14 cellular contexts compared by ENCODE assay signal in genomic region chr15:69145694-69146492, GRCh38. TPM values are rescaled to one million over a fixed set of nuclear protein-coding genes. Genes with fewer than 3 reads are reported as not detected.
DNase-seq lines count a peak whose midpoint lies in the region; ATAC-seq and TF ChIP-seq lines count a peak whose summit lies in the region.
"Had no signal": no experiment of that assay in that cellular context is flagged by ENCODE, and none has a peak within 500 bp of the region (broad histone marks: within the 10 kb centered on the region; RNA-seq: fewer than 3 reads in every experiment).

No MANE protein-coding gene starts in this region.

- H2AFZ ChIP-seq in SK-N-SH (ENCODE audit: low read depth): no peak overlapping the region

- no peaks in the 10 kb centered on the region for H3F3A ChIP-seq in SK-N-SH (replicated peaks; ENCODE audit: insufficient read depth)

- POLR2A ChIA-PET in SK-N-SH (lab: Yijun Ruan, JAX): no interaction called here

- no peak for TF ChIP-seq EP300 in SK-N-SH (IDR thresholded peaks at IDR 0.05; ENCODE audit: borderline replicate concordance in 1 of 2, low read depth in 1 of 2, low read length in 1 of 2)

- H3K9me2 ChIP-seq in SK-N-SH: no peaks in the 10 kb centered on the region

- no peaks in the 10 kb centered on the region for H3K27me3 ChIP-seq in cardiac muscle cell
- H3K27me3 ChIP-seq in heart right ventricle: peaks cover 0 to 38% (median 3%) of the 10 kb centered on the region in 7 donors
- H3K27me3 ChIP-seq in SK-N-SH (ENCODE audit: insufficient read depth): no peaks in the 10 kb centered on the region
- peaks cover 0 to 2% of the 10 kb centered on the region in 2 donors for H3K27me3 ChIP-seq in aorta (ENCODE audit: control insufficient read depth in 1 of 2, insufficient read depth in 2 of 2, low read length in 1 of 2)
- peaks cover 0 to 8% (median 0%) of the 10 kb centered on the region in 9 donors for H3K27me3 ChIP-seq in heart left ventricle
- no peaks in the 10 kb centered on the region for H3K27me3 ChIP-seq in uterus

- H4K20me1 ChIP-seq in SK-N-SH (ENCODE audit: insufficient read depth): no peaks in the 10 kb centered on the region

- TF ChIP-seq CTCF in cardiac muscle cell (IDR thresholded peaks at IDR 0.05; ENCODE audit: low read depth, low read length) (no peak), heart right ventricle (IDR thresholded peaks at IDR 0.05) (no peak), SK-N-SH (IDR thresholded peaks at IDR 0.05) (no peak), heart left ventricle (IDR thresholded peaks at IDR 0.05) (no peak), uterus (IDR thresholded peaks at IDR 0.05) (no peak)

- H3K9ac ChIP-seq in SK-N-SH: no peak overlapping the region

- H3K36me3 ChIP-seq in cardiac muscle cell: no peaks in the 10 kb centered on the region
- H3K36me3 ChIP-seq in heart right ventricle: no peaks in the 10 kb centered on the region
- no peaks in the 10 kb centered on the region for H3K36me3 ChIP-seq in SK-N-SH (replicated peaks in 1 of 2; ENCODE audit: control insufficient read depth in 1 of 2, insufficient read depth in 2 of 2, low read length in 1 of 2)
- H3K36me3 ChIP-seq in aorta (ENCODE audit: control insufficient read depth in 1 of 2, insufficient read depth in 2 of 2, low read length in 1 of 2): no peaks in the 10 kb centered on the region
- H3K36me3 ChIP-seq in heart left ventricle: no peaks in the 10 kb centered on the region
- no peaks in the 10 kb centered on the region for H3K36me3 ChIP-seq in uterus
- H3K36me3 ChIP-seq: gastrocnemius medialis, left lung had no signal

- TF ChIP-seq RAD21 in SK-N-SH (IDR thresholded peaks at IDR 0.05; ENCODE audit: low read length): no peak

- DNase-seq in cardiac muscle cell (ENCODE audit: low read depth in 1 of 2, low spot score in 1 of 2) (peak; percentile 23 to 54), heart right ventricle (no peak), SK-N-SH (peak; percentile 22), islet precursor cell (peak; percentile 89), aorta (no peak), heart left ventricle (no peak), uterus (no peak)
- DNase-seq: activated CD8-positive, alpha-beta memory T cell treated with anti-CD3 and anti-CD28 coated beads, Interleukin-2, amount 50 U/mL, for 4 hours; activated naive CD8-positive, alpha-beta T cell treated with anti-CD3 and anti-CD28 coated beads, Interleukin-2, amount 50 U/mL, for 24 hours; gastrocnemius medialis; left lung had no signal

- ATAC-seq in heart right ventricle (no peak), aorta (ENCODE audit: low FRiP score) (no peak), HG03108 (IDR thresholded peaks at IDR 0.05; ENCODE audit: unreplicated experiment) (no peak), heart left ventricle (no peak)
- ATAC-seq: activated naive CD8-positive, alpha-beta T cell treated with anti-CD3 and anti-CD28 coated beads, Interleukin-2, amount 50 U/mL, for 24 hours; gastrocnemius medialis; left lung; Right ventricle myocardium inferior had no signal

- intact Hi-C loops in heart right ventricle (cut with DNase I): no loop called here
- intact Hi-C loops in aorta (cut with DNase I): no loop called here
- intact Hi-C loops in heart left ventricle (cut with DNase I): no loop called here
- intact Hi-C loops in uterus (cut with DNase I; ENCODE audit: low total_unique reads): no loop called here

- H3K4me1 ChIP-seq in cardiac muscle cell (ENCODE audit: low read depth) (no peaks in the 10 kb centered on the region), heart right ventricle (no peaks in the 10 kb centered on the region), SK-N-SH (ENCODE audit: control insufficient read depth in 1 of 2, insufficient read depth in 2 of 2, low read depth in 1 of 2, low read length in 1 of 2) (peaks cover 3 to 9% of the 10 kb centered on the region in 2 experiments; a peak in 1 of 4 replicates), aorta (ENCODE audit: control insufficient read depth in 1 of 2, insufficient read depth in 2 of 2, low read length in 2 of 2) (no peaks in the 10 kb centered on the region), heart left ventricle (no peaks in the 10 kb centered on the region), uterus (no peaks in the 10 kb centered on the region)
- H3K4me1 ChIP-seq: gastrocnemius medialis, left lung had no signal

- H3K27ac ChIP-seq in cardiac muscle cell (no peak overlapping the region), heart right ventricle (no peak overlapping the region), SK-N-SH (ENCODE audit: low read depth in 2 of 2, low read length in 1 of 2) (no peak overlapping the region), aorta (ENCODE audit: low read depth in 1 of 2, low read length in 2 of 2) (no peak overlapping the region), heart left ventricle (no peak overlapping the region), uterus (no peak overlapping the region)
- H3K27ac ChIP-seq: gastrocnemius medialis, left lung, VCaP had no signal

- H3K4me3 ChIP-seq in cardiac muscle cell (no peak overlapping the region), heart right ventricle (no peak overlapping the region), SK-N-SH (ENCODE audit: low read depth in 2 of 2, low read length in 1 of 2) (no peak overlapping the region), aorta (ENCODE audit: low read length in 2 of 2) (no peak overlapping the region), heart left ventricle (no peak overlapping the region), uterus (no peak overlapping the region)
- H3K4me3 ChIP-seq: gastrocnemius medialis, left lung had no signal

- CTCF ChIA-PET in SK-N-SH (lab: Yijun Ruan, JAX): interaction anchor here (0.6 to 3.2 kb wide), 5 partner anchors 12 to 963 kb away, joined by 3 to 11 read pairs (median 3); no protein-coding TSS in a partner anchor

- 57 to 63% methylated on average over 7 of the region's 7 CpGs for WGBS in heart right ventricle, 2 donors
- WGBS in SK-N-SH (ENCODE audit: low lambda C conversion rate): 44% methylated on average over 7 of the region's 7 CpGs
- WGBS in aorta, 2 donors: 9 to 17% methylated on average over 7 of the region's 7 CpGs
- WGBS in heart left ventricle, 4 donors: 61 to 66% (median 62%) methylated on average over 7 of the region's 7 CpGs

- H3K4me2 ChIP-seq in SK-N-SH: no peak overlapping the region

- no peaks in the 10 kb centered on the region for H3K9me3 ChIP-seq in cardiac muscle cell (ENCODE audit: low read depth)
- H3K9me3 ChIP-seq in heart right ventricle: no peaks in the 10 kb centered on the region
- H3K9me3 ChIP-seq in SK-N-SH: no peaks in the 10 kb centered on the region
- H3K9me3 ChIP-seq in aorta (ENCODE audit: control insufficient read depth, low read length): no peaks in the 10 kb centered on the region
- no peaks in the 10 kb centered on the region for H3K9me3 ChIP-seq in heart left ventricle
- H3K9me3 ChIP-seq in uterus: no peaks in the 10 kb centered on the region
- H3K9me3 ChIP-seq: gastrocnemius medialis, left lung had no signal

- no peaks in the 10 kb centered on the region for H3K79me2 ChIP-seq in SK-N-SH (ENCODE audit: insufficient read depth)

- TF ChIP-seq POLR2A in heart left ventricle (IDR thresholded peaks at IDR 0.05) (no peak), uterus (IDR thresholded peaks at IDR 0.05) (no peak)

TF ChIP-seq in SK-N-SH, 30 proteins besides CTCF, POLR2A, EP300 and RAD21:
- TF ChIP-seq MAX (IDR thresholded peaks at IDR 0.05; ENCODE audit: low read depth) (no peak), SMC3 (IDR thresholded peaks at IDR 0.05; ENCODE audit: low read depth, low read length) (peak; percentile 6; the same call in 1 of the 2 replicates), YY1 (IDR thresholded peaks at IDR 0.05; ENCODE audit: low read depth) (no peak), TAF1 (IDR thresholded peaks at IDR 0.05; ENCODE audit: borderline replicate concordance, low read depth, low read length) (no peak), FOXM1 (IDR thresholded peaks at IDR 0.05; ENCODE audit: low read depth) (no peak), SIN3A (IDR thresholded peaks at IDR 0.05; ENCODE audit: borderline replicate concordance, low read depth, low read length) (no peak)
- TF ChIP-seq, protein P1, sequence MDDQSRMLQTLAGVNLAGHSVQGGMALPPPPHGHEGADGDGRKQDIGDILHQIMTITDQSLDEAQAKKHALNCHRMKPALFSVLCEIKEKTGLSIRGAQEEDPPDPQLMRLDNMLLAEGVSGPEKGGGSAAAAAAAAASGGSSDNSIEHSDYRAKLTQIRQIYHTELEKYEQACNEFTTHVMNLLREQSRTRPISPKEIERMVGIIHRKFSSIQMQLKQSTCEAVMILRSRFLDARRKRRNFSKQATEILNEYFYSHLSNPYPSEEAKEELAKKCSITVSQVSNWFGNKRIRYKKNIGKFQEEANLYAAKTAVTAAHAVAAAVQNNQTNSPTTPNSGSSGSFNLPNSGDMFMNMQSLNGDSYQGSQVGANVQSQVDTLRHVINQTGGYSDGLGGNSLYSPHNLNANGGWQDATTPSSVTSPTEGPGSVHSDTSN (IDR thresholded peaks at IDR 0.05): peak; percentile 74

RNA-seq across cellular contexts. Expression of gene GLCE, which starts 14.5 kb away (rescaled TPM):
- 6.1 and 7.3 TPM in 2 replicates for total RNA-seq in cardiac muscle cell
- 5.9 and 9.3 TPM in 2 replicates for polyA plus RNA-seq in cardiac muscle cell
- total RNA-seq in heart right ventricle: 10 to 100 TPM in 2 of 10 donors, 1 to 10 TPM in 8; 6.0 to 13.3 (median 8.6) TPM
- polyA plus RNA-seq in heart right ventricle: 1 to 10 TPM; 5.4 to 7.0 TPM
- 19.5 and 25.0 TPM in 2 replicates for polyA plus RNA-seq in SK-N-SH (2012; rRNA removed)
- 28.0 and 29.3 TPM in 2 replicates for polyA plus RNA-seq in SK-N-SH (2012; cell fraction: cytosol; rRNA removed)
- 7.7 and 17.4 TPM in 2 replicates for polyA plus RNA-seq in SK-N-SH (2012; cell fraction: nucleus; rRNA removed)
- 10 to 100 TPM in 1 of 2 donors, 1 to 10 TPM in 1; 8.1 to 15.0 TPM for total RNA-seq in aorta
- 1 to 10 TPM; 7.0 TPM for polyA plus RNA-seq in aorta
- total RNA-seq in heart left ventricle: 10 to 100 TPM in 2 of 9 donors, 1 to 10 TPM in 7; 7.8 to 14.3 (median 8.4) TPM
- polyA plus RNA-seq in heart left ventricle: 1 to 10 TPM; 4.0 to 9.7 TPM
- 10 to 100 TPM in 3 of 4 donors, 1 to 10 TPM in 1; 3.1 to 46.0 (median 14.7) TPM for total RNA-seq in uterus

Comparison
In these comparisons a context has a peak if more than half of its experiments do, and no peak if none do; other contexts are left out.
1. DNase-seq: peak in cardiac muscle cell (2 of 2), SK-N-SH (single experiment) and islet precursor cell (single experiment); none in heart right ventricle (0 of 2), aorta (0 of 2), heart left ventricle (0 of 5) and uterus (0 of 2).